8 cellular contexts compared by ENCODE assay signal in genomic region chr1:35558374-35559316, GRCh38. TPM values are rescaled to one million over a fixed set of nuclear protein-coding genes. Genes with fewer than 3 reads are reported as not detected.
DNase-seq lines count a peak whose midpoint lies in the region; ATAC-seq and TF ChIP-seq lines count a peak whose summit lies in the region.

No MANE protein-coding gene starts in this region.

- intact Hi-C loops in Caco-2 (cut with micrococcal nuclease; ENCODE audit: unreplicated experiment) = loop anchor here (5.0 to 10.0 kb wide), 2 partner anchors 366 to 484 kb away; partner anchors contain the start of genes SFPQ and ZMYM1

- H3K4me3 Mint-ChIP-seq in Caco-2 (ENCODE audit: unreplicated experiment) = peak overlapping the region; percentile 89

- H3K4me1 Mint-ChIP-seq in Caco-2 (ENCODE audit: low read depth, unreplicated experiment) = no peaks in the 10 kb centered on the region

- no peaks in the 10 kb centered on the region for H3K27me3 Mint-ChIP-seq in Caco-2 (ENCODE audit: insufficient read depth, unreplicated experiment)

- no peaks in the 10 kb centered on the region for H3K9me3 ChIP-seq in Caco-2

- no peaks in the 10 kb centered on the region for H3K9me3 Mint-ChIP-seq in Caco-2 (ENCODE audit: unreplicated experiment)

- peaks cover 30% of the 10 kb centered on the region for H3K36me3 Mint-ChIP-seq in Caco-2 (ENCODE audit: insufficient read depth, unreplicated experiment)

- DNase-seq in Caco-2 (no peak), KBM-7 (peak; percentile 31), left kidney (ENCODE audit: low read depth, low spot score) (peak; percentile 79), H4 (ENCODE audit: low spot score) (no peak)

- no TSS peak for BruUV-seq in Caco-2 (replicated peaks; lab: Mats Ljungman, UMichigan)

- H3K4me3 ChIP-seq in Caco-2 (ENCODE audit: low read depth, low read length) = peak overlapping the region; percentile 89

- CTCF ChIA-PET in Caco-2 (lab: Charles Lee) = interaction anchor here (0.6 to 1.6 kb wide), 2 partner anchors 108 to 214 kb away, joined by 3 to 4 read pairs; no protein-coding TSS in a partner anchor

- POLR2A ChIA-PET in Caco-2 (lab: Charles Lee) = no interaction called here

- no peak for TF ChIP-seq CTCF in Caco-2 (IDR thresholded peaks at IDR 0.05; ENCODE audit: insufficient read depth in 1 of 2, low read depth in 1 of 2, low read length in 1 of 2, severe bottlenecking in 1 of 2, unreplicated experiment in 1 of 2)

- H3K27ac ChIP-seq in angular gyrus (ENCODE audit: low read depth, low read length) (peak overlapping the region; percentile 98), temporal lobe (ENCODE audit: low read depth, low read length) (peak overlapping the region; percentile 88)

- no peak for ATAC-seq in GM19452 (IDR thresholded peaks at IDR 0.05; ENCODE audit: unreplicated experiment)
- no peak for ATAC-seq in GM18907 (IDR thresholded peaks at IDR 0.05; ENCODE audit: unreplicated experiment)

- H3K36me3 ChIP-seq in Caco-2 (ENCODE audit: control insufficient read depth, insufficient read depth, low read length) = no peaks in the 10 kb centered on the region

- H3K27me3 ChIP-seq in Caco-2 (replicated peaks; ENCODE audit: control insufficient read depth, insufficient read depth, low read length) = no peaks in the 10 kb centered on the region

- peak overlapping the region; percentile 93 for H3K27ac Mint-ChIP-seq in Caco-2 (ENCODE audit: unreplicated experiment)

- in situ Hi-C loops in KBM-7 (cut with MboI; ENCODE audit: low pct_unique_long_range_greater_than_20kb, low sequenced_read_pairs) = no loop called here

- H3K4me1 ChIP-seq in Caco-2 = peaks cover 12% of the 10 kb centered on the region

RNA-seq across cellular contexts. Expression of gene NCDN, which starts 1.0 kb away (rescaled TPM):
- 12.8 and 14.1 TPM in 2 replicates for total RNA-seq in Caco-2 (2022)
- 80.6 TPM for total RNA-seq in temporal lobe
- total RNA-seq in H4 (2014; rRNA removed; shearing (Covaris generic)) = 8.0 and 9.9 TPM in 2 replicates

RNA-seq across cellular contexts. Expression of gene KIAA0319L, which starts 1.4 kb away (rescaled TPM):
- total RNA-seq in Caco-2 (2022) (39.9 and 40.2 TPM in 2 replicates), temporal lobe (34.2 TPM)
- 16.1 and 21.9 TPM in 2 replicates for total RNA-seq in H4 (2014; rRNA removed; shearing (Covaris generic))

RNA-seq across cellular contexts. Expression of gene TFAP2E, which starts 14.5 kb away (rescaled TPM):
- total RNA-seq in Caco-2 (2022) = 3.4 and 3.5 TPM in 2 replicates
- total RNA-seq in temporal lobe = 0.74 TPM
- not detected in 2 replicates for total RNA-seq in H4 (2014; rRNA removed; shearing (Covaris generic))

Comparison
In these comparisons a context has a peak if more than half of its experiments do, and no peak if none do; other contexts are left out.
1. DNase-seq: peak in KBM-7 (single experiment) and left kidney (single experiment); none in Caco-2 (0 of 2) and H4 (single experiment).